ENCODE assay signal across 1 cellular context in the genomic region with DNA sequence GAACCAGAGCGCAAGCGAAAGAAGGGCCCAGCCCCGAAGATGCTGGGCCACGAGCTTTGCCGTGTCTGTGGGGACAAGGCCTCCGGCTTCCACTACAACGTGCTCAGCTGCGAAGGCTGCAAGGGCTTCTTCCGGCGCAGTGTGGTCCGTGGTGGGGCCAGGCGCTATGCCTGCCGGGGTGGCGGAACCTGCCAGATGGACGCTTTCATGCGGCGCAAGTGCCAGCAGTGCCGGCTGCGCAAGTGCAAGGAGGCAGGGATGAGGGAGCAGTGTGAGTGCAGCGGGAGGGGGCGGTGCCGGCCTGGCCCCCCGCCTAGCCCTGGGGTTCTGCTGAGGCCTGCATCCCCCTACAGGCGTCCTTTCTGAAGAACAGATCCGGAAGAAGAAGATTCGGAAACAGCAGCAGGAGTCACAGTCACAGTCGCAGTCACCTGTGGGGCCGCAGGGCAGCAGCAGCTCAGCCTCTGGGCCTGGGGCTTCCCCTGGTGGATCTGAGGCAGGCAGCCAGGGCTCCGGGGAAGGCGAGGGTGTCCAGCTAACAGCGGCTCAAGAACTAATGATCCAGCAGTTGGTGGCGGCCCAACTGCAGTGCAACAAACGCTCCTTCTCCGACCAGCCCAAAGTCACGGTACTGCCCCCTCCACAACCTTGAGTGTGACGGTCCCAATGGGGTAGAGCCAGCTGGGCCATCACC.
TF ChIP-seq lines count a peak whose summit lies in the region.

No MANE protein-coding gene starts in this region.

TF ChIP-seq in HepG2, 621 proteins besides CTCF, POLR2A, EP300 and RAD21:
- TF ChIP-seq RBFOX2 (IDR thresholded peaks at IDR 0.05; ENCODE audit: low read depth, low read length) (peak; percentile 22; the same call in 1 of the 2 replicates), CSRNP2 (CRISPR knock-in tag; conservative IDR thresholded peaks at IDR 0.05; ENCODE audit: low read depth) (no peak)
